In genomic region chr11:102279641-102280170, GRCh38 we compare ENCODE assay signal across 8 cellular contexts. TPM values are rescaled to one million over a fixed set of nuclear protein-coding genes. Genes with fewer than 3 reads are reported as not detected.
DNase-seq lines count a peak whose midpoint lies in the region; ATAC-seq and TF ChIP-seq lines count a peak whose summit lies in the region.

No MANE protein-coding gene starts in this region.

- peak overlapping the region; percentile 10 to 29 (median 22) for H3K4me3 Mint-ChIP-seq in nephron

- dilution Hi-C loops in mammary epithelial cell (cut with HindIII; ENCODE audit: low sequenced_read_pairs): loop anchor here (5.0 kb wide), 1 partner anchor 43 kb away; no protein-coding TSS in a partner anchor

- peak overlapping the region; percentile 35 for H3K9ac ChIP-seq in mammary epithelial cell (ENCODE audit: insufficient read depth, low read length)

- no peaks in the 10 kb centered on the region for H4K20me1 ChIP-seq in mammary epithelial cell (ENCODE audit: insufficient read depth, low read length)

- in situ Hi-C loops in G401 (cut with HindIII; ENCODE audit: low sequenced_read_pairs) (no loop called here), mammary epithelial cell (cut with MboI; ENCODE audit: low sequenced_read_pairs in 2 of 2) (loop anchor here (10.0 kb wide), 2 partner anchors 215 to 325 kb away; no protein-coding TSS in a partner anchor)

- CTCF ChIA-PET in mammary epithelial cell (lab: Charles Lee; ENCODE audit: low non-redundant PET): no interaction called here

- H3K27ac Mint-ChIP-seq in nephron: peak overlapping the region; percentile 74 to 86 (median 84)

- DNase-seq in G401 (ENCODE audit: low spot score): peak; percentile 6
- DNase-seq in mammary epithelial cell: peak; percentile 41
- no peak for DNase-seq in C1 segment of cervical spinal cord (lab: John Stamatoyannopoulos, UW)
- DNase-seq in amygdala (lab: John Stamatoyannopoulos, UW): no peak
- DNase-seq in activated naive CD4-positive, alpha-beta T cell treated with Interleukin-2 at 50 U/mL for 16 hours: no peak

- no peaks in the 10 kb centered on the region for H3K79me2 ChIP-seq in mammary epithelial cell (ENCODE audit: insufficient read depth, low read length)

- peaks cover 41% of the 10 kb centered on the region for H3K4me1 Mint-ChIP-seq in nephron

- no TSS peak for BruUV-seq in mammary epithelial cell (replicated peaks; lab: Mats Ljungman, UMichigan)

- intact Hi-C loops in mammary epithelial cell (cut with micrococcal nuclease): loop anchor here (10.0 kb wide), 2 partner anchors 265 to 365 kb away; partner anchors contain the start of genes ANGPTL5 and CEP126

- TF ChIP-seq CTCF in mammary epithelial cell (conservative IDR thresholded peaks at IDR 0.05 in 1 of 2, IDR thresholded peaks at IDR 0.05 in 1 of 2; ENCODE audit: extremely low read depth in 1 of 2, insufficient read depth in 1 of 2, low read depth in 1 of 2, low read length in 2 of 2): peak; percentile 22 to 31
- TF ChIP-seq CTCF in nephron (IDR thresholded peaks at IDR 0.05; ENCODE audit: unreplicated experiment in 3 of 3): peak; percentile 9 to 38 (median 23)

- peaks cover 11% of the 10 kb centered on the region for H3K4me1 ChIP-seq in mammary epithelial cell (ENCODE audit: insufficient read depth, low read length)

- no peaks in the 10 kb centered on the region for H3K36me3 ChIP-seq in mammary epithelial cell (ENCODE audit: insufficient read depth, low read length)

- peak overlapping the region; percentile 17 to 24 (median 18) for H3K4me3 ChIP-seq in mammary epithelial cell (replicated peaks in 1 of 3; ENCODE audit: insufficient read depth in 1 of 3, low read depth in 2 of 3, low read length in 3 of 3)

- no peaks in the 10 kb centered on the region for H3K27me3 ChIP-seq in mammary epithelial cell (ENCODE audit: insufficient read depth, low read length)

- peak; percentile 96 for ATAC-seq in GM21447 (IDR thresholded peaks at IDR 0.05; ENCODE audit: unreplicated experiment)
- peak; percentile 59 for ATAC-seq in HG03571 (IDR thresholded peaks at IDR 0.05; ENCODE audit: unreplicated experiment)

- H3K36me3 Mint-ChIP-seq in nephron (ENCODE audit: low read depth): no peaks in the 10 kb centered on the region

- peaks cover 3% of the 10 kb centered on the region for H3K9me3 Mint-ChIP-seq in nephron

- WGBS in mammary epithelial cell (ENCODE audit: low coverage, missing lambda C conversion rate): 7% methylated on average over 13 of the region's 13 CpGs

- peak overlapping the region; percentile 85 for H2AFZ ChIP-seq in mammary epithelial cell (ENCODE audit: low read depth, low read length)

- H3K27me3 Mint-ChIP-seq in nephron (ENCODE audit: low read depth): no peaks in the 10 kb centered on the region

- H3K27ac ChIP-seq in mammary epithelial cell (ENCODE audit: insufficient read depth, low read depth, low read length): peak overlapping the region; percentile 20

- H3K4me2 ChIP-seq in mammary epithelial cell (ENCODE audit: insufficient read depth, low read depth, low read length): peak overlapping the region; percentile 69

- H3K9me3 ChIP-seq in mammary epithelial cell (replicated peaks; ENCODE audit: insufficient read depth, low read length): no peaks in the 10 kb centered on the region

RNA-seq across cellular contexts. Expression of gene BIRC3, which starts 37.6 kb away (rescaled TPM):
- 0.07 TPM in 1 of 2 replicates, not detected in the other for total RNA-seq in G401 (2014; rRNA removed; shearing (Covaris generic))
- 10 to 100 TPM in 1 of 2 donors, under 1 TPM in 1; 0.83 to 17.5 TPM for total RNA-seq in mammary epithelial cell
- 1.00 TPM for polyA plus RNA-seq in mammary epithelial cell
- polyA minus RNA-seq in mammary epithelial cell: 1.7 TPM

Comparison
In these comparisons a context has a peak if more than half of its experiments do, and no peak if none do; other contexts are left out.
1. DNase-seq: peak in G401 (single experiment) and mammary epithelial cell (single experiment); none in C1 segment of cervical spinal cord (0 of 14), amygdala (0 of 56) and activated naive CD4-positive, alpha-beta T cell treated with Interleukin-2 at 50 U/mL for 16 hours (single experiment).